ENCODE assay signal across 16 cellular contexts in the genomic region with DNA sequence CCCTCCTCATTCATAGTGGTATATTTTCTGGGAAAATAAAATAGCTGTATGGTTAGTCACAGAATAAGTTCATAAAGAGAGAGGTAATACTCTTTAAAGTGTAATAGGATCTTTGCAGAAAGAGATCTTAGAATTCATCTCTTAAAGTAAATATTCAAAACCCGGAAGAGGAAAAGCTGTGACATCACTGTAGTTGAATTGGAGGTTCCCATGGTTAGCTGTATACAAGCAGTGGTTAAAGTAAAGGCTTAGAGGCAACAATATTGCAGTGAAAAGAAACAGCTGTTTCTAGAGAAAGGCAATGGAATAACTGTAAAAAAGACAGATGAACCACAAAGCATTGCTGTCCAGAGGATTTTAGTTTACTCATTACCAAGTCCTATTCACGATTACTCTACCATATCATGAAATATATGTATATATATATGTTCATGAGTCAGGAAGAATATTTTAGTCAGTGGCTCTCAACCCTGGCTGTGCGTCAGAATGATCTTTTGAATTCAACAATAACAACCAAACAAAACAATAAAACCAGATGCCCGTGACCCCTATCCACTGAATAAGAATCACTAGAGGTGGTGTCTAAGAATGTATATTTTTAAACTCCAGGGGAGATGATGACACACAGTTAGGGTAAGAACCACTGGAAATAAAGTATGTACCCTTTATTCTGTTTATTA. TPM values are rescaled to one million over a fixed set of nuclear protein-coding genes. Genes with fewer than 3 reads are reported as not detected.
DNase-seq lines count a peak whose midpoint lies in the region; ATAC-seq lines count a peak whose summit lies in the region.
"Had no signal": no experiment of that assay in that cellular context is flagged by ENCODE, and none has a peak within 500 bp of the region (broad histone marks: within the 10 kb centered on the region; RNA-seq: fewer than 3 reads in every experiment).

No MANE protein-coding gene starts in this region.

- CTCF ChIA-PET in activated CD4-positive, alpha-beta memory T cell treated with anti-CD3 and anti-CD28 coated beads, Interleukin-2, amount 10 ng/mL, durations not matched to agents 7 days and 5 days (lab: Charles Lee) = interaction anchor here (0.6 kb wide), 1 partner anchor 253 kb away, joined by 3 read pairs; no protein-coding TSS in a partner anchor

- no peaks in the 10 kb centered on the region for H3K9me3 ChIP-seq in adipocyte (ENCODE audit: control insufficient read depth, low read length)
- H3K9me3 ChIP-seq: neutrophil had no signal

- no peak overlapping the region for H3K4me3 ChIP-seq in adipocyte (ENCODE audit: low read length)
- no peak overlapping the region for H3K4me3 ChIP-seq in urinary bladder (ENCODE audit: low read depth, low read length)
- H3K4me3 ChIP-seq: SK-N-MC had no signal

- WGBS in urinary bladder = 35% methylated on average over 4 of the region's 4 CpGs

- peaks cover 16% of the 10 kb centered on the region for H3K36me3 ChIP-seq in adipocyte (ENCODE audit: control insufficient read depth, insufficient read depth, low read length, severe bottlenecking)
- H3K36me3 ChIP-seq in urinary bladder (ENCODE audit: insufficient read depth) = peaks cover 2% of the 10 kb centered on the region
- H3K36me3 ChIP-seq: neutrophil had no signal

- H3K9ac ChIP-seq in adipocyte (ENCODE audit: low read length) = no peak overlapping the region

- no peaks in the 10 kb centered on the region for H3K27me3 ChIP-seq in adipocyte (replicated peaks; ENCODE audit: control insufficient read depth, insufficient read depth, low read length)
- H3K27me3 ChIP-seq: neutrophil had no signal

- H3K36me3 Mint-ChIP-seq in stimulated activated naive CD8-positive, alpha-beta T cell treated with anti-CD3 and anti-CD28 coated beads, Interleukin-15, Interleukin-2, amounts not matched to agents 100 ng/mL and 50 ng/mL, for 24 hours (ENCODE audit: low read depth) = peaks cover 49% of the 10 kb centered on the region
- peaks cover 38% of the 10 kb centered on the region for H3K36me3 Mint-ChIP-seq in activated CD4-positive, alpha-beta memory T cell treated with anti-CD3 and anti-CD28 coated beads, Interleukin-2, amount 10 ng/mL, durations not matched to agents 7 days and 5 days (ENCODE audit: low read depth)

- H3K27me3 Mint-ChIP-seq in stimulated activated naive CD8-positive, alpha-beta T cell treated with anti-CD3 and anti-CD28 coated beads, Interleukin-15, Interleukin-2, amounts not matched to agents 100 ng/mL and 50 ng/mL, for 24 hours = no peaks in the 10 kb centered on the region
- H3K27me3 Mint-ChIP-seq in activated CD4-positive, alpha-beta memory T cell treated with anti-CD3 and anti-CD28 coated beads, Interleukin-2, amount 10 ng/mL, durations not matched to agents 7 days and 5 days = no peaks in the 10 kb centered on the region

- H3K4me3 Mint-ChIP-seq in stimulated activated naive CD8-positive, alpha-beta T cell treated with anti-CD3 and anti-CD28 coated beads, Interleukin-15, Interleukin-2, amounts not matched to agents 100 ng/mL and 50 ng/mL, for 24 hours = peak overlapping the region; percentile 27
- no peak overlapping the region for H3K4me3 Mint-ChIP-seq in activated CD4-positive, alpha-beta memory T cell treated with anti-CD3 and anti-CD28 coated beads, Interleukin-2, amount 10 ng/mL, durations not matched to agents 7 days and 5 days

- no peak for DNase-seq in stimulated activated naive CD8-positive, alpha-beta T cell treated with anti-CD3 and anti-CD28 coated beads, Interleukin-15, Interleukin-2, amounts not matched to agents 100 U/mL and 50 U/mL, for 24 hours
- peak; percentile 82 for DNase-seq in adipocyte (ENCODE audit: low read depth)
- peak; percentile 88 for DNase-seq in iris pigment epithelial cell (ENCODE audit: low read depth)
- DNase-seq in activated CD4-positive, alpha-beta memory T cell treated with anti-CD3 and anti-CD28 coated beads, Interleukin-2, amount 10 ng/mL, durations not matched to agents 7 days and 5 days = no peak
- DNase-seq in GDM1 (lab: John Stamatoyannopoulos, UW) = no peak
- DNase-seq: activated CD4-positive, alpha-beta T cell treated with anti-CD3 and anti-CD28 coated beads, Interleukin-2, amount 50 U/mL, for 1 hour; amygdala; left cardiac atrium; stimulated activated CD4-positive, alpha-beta T cell treated with anti-CD3 and anti-CD28 coated beads, Interleukin-4, amount 100 ng/mL, for 24 hours; substantia nigra had no signal

- H3K4me1 ChIP-seq in adipocyte (ENCODE audit: control insufficient read depth, insufficient read depth, low read length) (no peaks in the 10 kb centered on the region), urinary bladder (ENCODE audit: insufficient read depth) (no peaks in the 10 kb centered on the region)

- H3K4me1 Mint-ChIP-seq in stimulated activated naive CD8-positive, alpha-beta T cell treated with anti-CD3 and anti-CD28 coated beads, Interleukin-15, Interleukin-2, amounts not matched to agents 100 ng/mL and 50 ng/mL, for 24 hours (ENCODE audit: low read depth) = peaks cover 62% of the 10 kb centered on the region
- H3K4me1 Mint-ChIP-seq in activated CD4-positive, alpha-beta memory T cell treated with anti-CD3 and anti-CD28 coated beads, Interleukin-2, amount 10 ng/mL, durations not matched to agents 7 days and 5 days = peaks cover 16% of the 10 kb centered on the region

- H3K9me3 Mint-ChIP-seq in stimulated activated naive CD8-positive, alpha-beta T cell treated with anti-CD3 and anti-CD28 coated beads, Interleukin-15, Interleukin-2, amounts not matched to agents 100 ng/mL and 50 ng/mL, for 24 hours = no peaks in the 10 kb centered on the region
- peaks cover 4% of the 10 kb centered on the region for H3K9me3 Mint-ChIP-seq in activated CD4-positive, alpha-beta memory T cell treated with anti-CD3 and anti-CD28 coated beads, Interleukin-2, amount 10 ng/mL, durations not matched to agents 7 days and 5 days

- POLR2A ChIA-PET in activated CD4-positive, alpha-beta memory T cell treated with anti-CD3 and anti-CD28 coated beads, Interleukin-2, amount 10 ng/mL, durations not matched to agents 7 days and 5 days (lab: Charles Lee) = interaction anchor here (1.0 kb wide), 1 partner anchor 134 kb away, joined by 3 read pairs; no protein-coding TSS in a partner anchor

- no peak for ATAC-seq in stimulated activated naive CD8-positive, alpha-beta T cell treated with anti-CD3 and anti-CD28 coated beads, Interleukin-15, Interleukin-2, amounts not matched to agents 100 U/mL and 50 U/mL, for 24 hours
- no peak for ATAC-seq in GM19351 (IDR thresholded peaks at IDR 0.05; ENCODE audit: unreplicated experiment)
- ATAC-seq: esophagus mucosa, left cardiac atrium had no signal

- H3K27ac ChIP-seq in urinary bladder (ENCODE audit: low read depth) = peak overlapping the region; percentile 23
- H3K27ac ChIP-seq: neutrophil, SK-N-MC had no signal

- peak overlapping the region; percentile 82 for H3K27ac Mint-ChIP-seq in stimulated activated naive CD8-positive, alpha-beta T cell treated with anti-CD3 and anti-CD28 coated beads, Interleukin-15, Interleukin-2, amounts not matched to agents 100 ng/mL and 50 ng/mL, for 24 hours
- no peak overlapping the region for H3K27ac Mint-ChIP-seq in activated CD4-positive, alpha-beta memory T cell treated with anti-CD3 and anti-CD28 coated beads, Interleukin-2, amount 10 ng/mL, durations not matched to agents 7 days and 5 days

RNA-seq across cellular contexts. Expression of gene ERCC6L2, which starts 4.7 kb away (rescaled TPM):
- 191 TPM for total RNA-seq in urinary bladder
- 22.5 TPM for polyA plus RNA-seq in urinary bladder
- 10 to 100 TPM; 27.7 to 28.5 TPM for total RNA-seq in activated CD4-positive, alpha-beta memory T cell treated with anti-CD3 and anti-CD28 coated beads, Interleukin-2, amount 10 ng/mL, durations not matched to agents 7 days and 5 days

Comparison
In these comparisons a context has a peak if more than half of its experiments do, and no peak if none do; other contexts are left out.
1. DNase-seq: peak in adipocyte (single experiment) and iris pigment epithelial cell (single experiment); none in stimulated activated naive CD8-positive, alpha-beta T cell treated with anti-CD3 and anti-CD28 coated beads, Interleukin-15, Interleukin-2, amounts not matched to agents 100 U/mL and 50 U/mL, for 24 hours (single experiment), activated CD4-positive, alpha-beta memory T cell treated with anti-CD3 and anti-CD28 coated beads, Interleukin-2, amount 10 ng/mL, durations not matched to agents 7 days and 5 days (single experiment) and GDM1 (single experiment).